ENCODE assay signal across 1 cellular context in the genomic region with DNA sequence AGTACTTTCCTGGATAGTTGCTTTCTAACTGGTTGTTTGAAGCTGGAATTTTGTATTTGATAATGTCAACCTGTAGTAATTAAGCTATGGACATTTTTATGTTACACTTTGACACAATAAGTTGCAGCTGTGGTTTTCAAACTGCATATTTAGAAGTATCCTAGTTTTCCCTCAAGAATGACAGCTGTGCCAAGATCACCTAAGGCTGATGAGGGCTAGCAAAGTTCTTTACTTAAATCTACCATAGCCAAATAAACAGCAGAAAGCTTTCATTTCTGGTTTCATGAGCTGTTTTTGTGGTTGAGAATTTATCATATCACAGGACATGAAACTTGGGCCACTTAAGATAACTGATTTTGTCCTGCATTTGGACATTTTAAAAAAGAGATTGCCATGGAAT.
TF ChIP-seq lines count a peak whose summit lies in the region.

No MANE protein-coding gene starts in this region.

TF ChIP-seq in IMR-90, 13 proteins besides CTCF, POLR2A, EP300 and RAD21:
- TF ChIP-seq, protein P1, sequence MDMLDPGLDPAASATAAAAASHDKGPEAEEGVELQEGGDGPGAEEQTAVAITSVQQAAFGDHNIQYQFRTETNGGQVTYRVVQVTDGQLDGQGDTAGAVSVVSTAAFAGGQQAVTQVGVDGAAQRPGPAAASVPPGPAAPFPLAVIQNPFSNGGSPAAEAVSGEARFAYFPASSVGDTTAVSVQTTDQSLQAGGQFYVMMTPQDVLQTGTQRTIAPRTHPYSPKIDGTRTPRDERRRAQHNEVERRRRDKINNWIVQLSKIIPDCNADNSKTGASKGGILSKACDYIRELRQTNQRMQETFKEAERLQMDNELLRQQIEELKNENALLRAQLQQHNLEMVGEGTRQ (IDR thresholded peaks at IDR 0.05; ENCODE audit: low read depth, low read length): no peak
- TF ChIP-seq CHD1 (IDR thresholded peaks at IDR 0.05; ENCODE audit: low read depth, low read length) (no peak), BHLHE40 (IDR thresholded peaks at IDR 0.05; ENCODE audit: low read depth, low read length) (no peak), NFE2L2 (IDR thresholded peaks at IDR 0.05; ENCODE audit: low read depth, low read length) (no peak), MAZ (IDR thresholded peaks at IDR 0.05; ENCODE audit: borderline replicate concordance, low read depth, low read length) (no peak), SMC3 (IDR thresholded peaks at IDR 0.05; ENCODE audit: low read depth, low read length) (no peak), MXI1 (IDR thresholded peaks at IDR 0.05; ENCODE audit: borderline replicate concordance, low read depth, low read length) (no peak), ELK1 (IDR thresholded peaks at IDR 0.05; ENCODE audit: borderline replicate concordance, low read depth, low read length) (no peak), CEBPB (IDR thresholded peaks at IDR 0.05; ENCODE audit: low read depth, low read length) (no peak), RCOR1 (IDR thresholded peaks at IDR 0.05; ENCODE audit: insufficient replicate concordance, low read length) (no peak)
